ENCODE assay signal across 19 cellular contexts in genomic region chr7:96430350-96430749, GRCh38.
"Had no signal": no experiment of that assay in that cellular context is flagged by ENCODE, and none has a peak within 500 bp of the region (broad histone marks: within the 10 kb centered on the region; RNA-seq: fewer than 3 reads in every experiment).

No MANE protein-coding gene starts in this region.

- H3K4me1 ChIP-seq: heart left ventricle, pancreas, suprapubic skin had no signal

- FAIRE-seq: endometrium, frontal cortex, pancreas, small intestine, urothelium cell line had no signal

- H3K27me3 Mint-ChIP-seq: progenitor cell of endocrine pancreas, type B pancreatic cell had no signal

- H3K27ac ChIP-seq: heart left ventricle, pancreas, suprapubic skin, thyroid gland had no signal

- H3K4me3 Mint-ChIP-seq: naive thymus-derived CD8-positive, alpha-beta T cell; type B pancreatic cell had no signal

- H3K36me3 ChIP-seq: heart left ventricle, pancreas, suprapubic skin, thyroid gland had no signal

- H3K9me3 ChIP-seq: heart left ventricle, mucosa of descending colon, pancreas, suprapubic skin, thyroid gland had no signal

- ATAC-seq: esophagus mucosa; heart left ventricle; mucosa of descending colon; naive thymus-derived CD8-positive, alpha-beta T cell; pancreas; right cardiac atrium had no signal

- H3K27me3 ChIP-seq: heart left ventricle, pancreas, suprapubic skin, thyroid gland had no signal

- H3K4me3 ChIP-seq: heart left ventricle, mucosa of descending colon, pancreas, suprapubic skin, thyroid gland had no signal

- DNase-seq: effector memory CD4-positive, alpha-beta T cell; heart left ventricle; hippocampal formation; mucosa of descending colon; naive thymus-derived CD8-positive, alpha-beta T cell; nucleus accumbens; pancreas; right cardiac atrium; small intestine; stimulated activated CD4-positive, alpha-beta T cell treated with anti-CD3 and anti-CD28 coated beads, Interleukin-12 subunit alpha, Interleukin-12 subunit beta, amount 100 ng/mL, for 4 hours; stimulated activated naive CD4-positive, alpha-beta T cell; thyroid gland had no signal

- H3K9me3 Mint-ChIP-seq: naive thymus-derived CD8-positive, alpha-beta T cell had no signal

- H3K27ac Mint-ChIP-seq: naive thymus-derived CD8-positive, alpha-beta T cell; progenitor cell of endocrine pancreas; type B pancreatic cell had no signal
